8 cellular contexts compared by ENCODE assay signal in the genomic region with DNA sequence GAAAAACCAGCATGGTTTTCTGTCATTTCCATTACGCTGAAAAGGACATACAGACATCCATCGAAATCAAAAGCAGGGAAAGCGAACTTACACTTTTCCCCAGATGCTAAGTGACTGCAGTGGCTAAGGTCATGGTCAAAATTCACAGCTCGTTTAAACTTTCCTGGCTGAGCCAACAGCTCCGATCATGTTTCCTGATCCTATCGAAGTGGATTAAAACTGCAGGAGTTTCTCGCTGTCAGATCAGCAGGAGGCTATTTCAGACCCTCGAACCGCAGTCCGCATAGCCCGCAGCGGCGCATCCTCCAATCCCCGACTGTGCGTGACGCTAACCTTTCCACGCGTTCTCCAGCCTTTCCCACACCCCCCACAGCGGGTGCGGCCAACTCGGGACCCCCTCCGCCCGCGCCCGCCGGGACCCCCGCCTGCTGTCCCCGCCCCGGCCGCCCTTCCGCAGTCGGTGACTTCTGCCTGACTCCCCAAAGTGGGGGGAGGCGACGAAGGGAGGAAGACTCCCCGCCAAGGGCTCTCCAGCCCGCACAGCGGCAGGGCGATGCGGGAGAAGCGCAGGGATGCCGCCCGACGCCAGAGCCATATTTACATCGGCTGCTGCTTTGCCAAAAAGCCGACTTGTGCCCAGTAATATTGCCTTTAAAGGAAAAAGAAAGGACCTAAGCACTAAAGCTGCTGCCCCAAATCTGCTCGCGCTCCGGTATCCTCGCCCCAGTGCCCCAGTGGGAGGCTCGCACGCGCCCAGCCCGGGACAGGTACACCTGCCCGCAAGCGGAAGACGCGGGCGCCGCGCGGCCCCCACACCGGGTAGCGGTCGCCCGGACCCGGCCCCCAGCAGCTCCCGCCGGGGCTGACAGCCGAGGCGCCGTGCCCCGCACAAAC. TPM values are rescaled to one million over a fixed set of nuclear protein-coding genes. Genes with fewer than 3 reads are reported as not detected.
DNase-seq lines count a peak whose midpoint lies in the region; ATAC-seq and TF ChIP-seq lines count a peak whose summit lies in the region.

No MANE protein-coding gene starts in this region.

- H3K4me2 ChIP-seq in HCT116 (ENCODE audit: low read length) (peak overlapping the region; percentile 92), OCI-LY3 (ENCODE audit: low read length) (peak overlapping the region; percentile 99)

- RAD21 ChIA-PET in HCT116 (lab: Charles Lee; ENCODE audit: low non-redundant PET in 1 of 2, low total read pairs in 2 of 2, uncharacterized antibody in 2 of 2, unreplicated experiment in 2 of 2): interaction anchor here in 1 of 2 experiments (0.7 kb wide), 1 partner anchor 988 kb away, joined by 4 read pairs; no protein-coding TSS in a partner anchor

- H3K4me1 ChIP-seq in HCT116 (ENCODE audit: control insufficient read depth in 1 of 2, insufficient read depth in 2 of 2, low read length in 2 of 2) (peaks cover 8 to 27% of the 10 kb centered on the region in 2 experiments; a peak in 3 of 4 replicates), OCI-LY3 (ENCODE audit: low read length) (peaks cover 32% of the 10 kb centered on the region)

- H3K9ac ChIP-seq in HCT116 (ENCODE audit: low read length): peak overlapping the region; percentile 89
- peak overlapping the region; percentile 88 for H3K9ac ChIP-seq in OCI-LY3 (ENCODE audit: low read length)

- intact Hi-C loops in HCT116 (cut with micrococcal nuclease): no loop called here
- intact Hi-C loops in head of caudate nucleus (cut with DNase I): loop anchor here (5.0 kb wide), 2 partner anchors 96 to 269 kb away; no protein-coding TSS in a partner anchor
- intact Hi-C loops in posterior cingulate gyrus (cut with DNase I): loop anchor here (5.0 to 10.0 kb wide), 4 partner anchors 96 to 458 kb away; a partner anchor contains a TSS

- H2AFZ ChIP-seq in HCT116 (ENCODE audit: low read depth, low read length, poor library complexity, severe bottlenecking) (no peak overlapping the region), OCI-LY3 (ENCODE audit: low read depth, low read length) (no peak overlapping the region)

- POLR2A ChIA-PET in HCT116 (lab: Charles Lee): no interaction called here

- H3K27ac ChIP-seq in HCT116 (ENCODE audit: low read depth, low read length) (peak overlapping the region; percentile 61; the same call in 1 of the 2 replicates), OCI-LY3 (ENCODE audit: low read length) (peak overlapping the region; percentile 46)

- TF ChIP-seq CTCF in HCT116 (IDR thresholded peaks at IDR 0.05 in 2 of 3, conservative IDR thresholded peaks at IDR 0.05 in 1 of 3; ENCODE audit: borderline replicate concordance in 1 of 3, insufficient read depth in 1 of 3, low read depth in 2 of 3, low read length in 2 of 3): no peak
- TF ChIP-seq CTCF in OCI-LY3 (IDR thresholded peaks at IDR 0.05; ENCODE audit: low read depth, low read length): no peak

- H4K20me1 ChIP-seq in HCT116 (ENCODE audit: insufficient read depth): peaks cover 20% of the 10 kb centered on the region; the same call in 1 of the 2 replicates
- peaks cover 38% of the 10 kb centered on the region for H4K20me1 ChIP-seq in OCI-LY3 (ENCODE audit: insufficient read depth, low read length)

- peak; percentile 47 for DNase-seq in ELR (ENCODE audit: low read depth)
- no peak for DNase-seq in HCT116 (ENCODE audit: low read depth, low spot score)
- peak; percentile 52 for DNase-seq in activated naive CD4-positive, alpha-beta T cell treated with Interleukin-2 at 50 U/mL for 16 hours
- peak in 35 of 42 donors; percentile 28 to 70 (median 44) for DNase-seq in head of caudate nucleus
- peak in 9 of 10 donors; percentile 14 to 89 (median 30) for DNase-seq in posterior cingulate gyrus
- no peak for DNase-seq in NCI-H226

- CTCF ChIA-PET in HCT116 (lab: Charles Lee): no interaction called here

- H3K4me3 ChIP-seq in HCT116 (replicated peaks in 1 of 2; ENCODE audit: low read depth in 1 of 2, low read length in 2 of 2) (peak overlapping the region; percentile 90 to 92), OCI-LY3 (ENCODE audit: low read length) (peak overlapping the region; percentile 99)

- BruUV-seq in HCT116 (replicated peaks; lab: Mats Ljungman, UMichigan): no TSS peak

- no peak for TF ChIP-seq POLR2A in HCT116 (IDR thresholded peaks at IDR 0.05; ENCODE audit: borderline replicate concordance, extremely low read depth, insufficient read depth, insufficient read length)

- no peaks in the 10 kb centered on the region for H3K9me3 ChIP-seq in HCT116 (ENCODE audit: control insufficient read depth in 1 of 2, insufficient read depth in 1 of 2, low read depth in 1 of 2, low read length in 2 of 2)
- no peaks in the 10 kb centered on the region for H3K9me3 ChIP-seq in OCI-LY3 (ENCODE audit: insufficient read depth, low read length)

- no peaks in the 10 kb centered on the region for H3K9me2 ChIP-seq in HCT116 (ENCODE audit: insufficient read depth)

- ATAC-seq in HCT116 (peak; percentile 40), HG03571 (IDR thresholded peaks at IDR 0.05; ENCODE audit: unreplicated experiment) (no peak)

- TF ChIP-seq RAD21 in HCT116 (IDR thresholded peaks at IDR 0.05; ENCODE audit: low read depth): no peak

- no peaks in the 10 kb centered on the region for H3K36me3 ChIP-seq in HCT116 (ENCODE audit: control insufficient read depth in 1 of 2, insufficient read depth in 2 of 2, low read length in 2 of 2)
- H3K36me3 ChIP-seq in OCI-LY3 (replicated peaks; ENCODE audit: low read depth, low read length): peaks cover 3% of the 10 kb centered on the region

- no peaks in the 10 kb centered on the region for H3K27me3 ChIP-seq in HCT116 (ENCODE audit: insufficient read depth, low read length)
- peaks cover 22% of the 10 kb centered on the region for H3K27me3 ChIP-seq in OCI-LY3 (ENCODE audit: low read depth, low read length)

- H3K79me2 ChIP-seq in HCT116 (ENCODE audit: insufficient read depth, low read length): peaks cover 60% of the 10 kb centered on the region
- peaks cover 59% of the 10 kb centered on the region for H3K79me2 ChIP-seq in OCI-LY3 (ENCODE audit: low read length)

TF ChIP-seq in HCT116, 20 proteins besides CTCF, POLR2A, EP300 and RAD21:
- TF ChIP-seq EZH2phosphoT487 (IDR thresholded peaks at IDR 0.05; ENCODE audit: borderline replicate concordance) (no peak), ZNF274 (IDR thresholded peaks at IDR 0.05; ENCODE audit: low read depth, low read length) (no peak), FOSL1 (IDR thresholded peaks at IDR 0.05; ENCODE audit: low read depth) (no peak), CBX3 (IDR thresholded peaks at IDR 0.05; ENCODE audit: low read depth) (no peak), POLR2AphosphoS5 (IDR thresholded peaks at IDR 0.05; ENCODE audit: low read depth, low read length) (no peak), EZH2 (IDR thresholded peaks at IDR 0.05) (no peak), SRF (IDR thresholded peaks at IDR 0.05; ENCODE audit: low read depth) (no peak), TCF7L2 (IDR thresholded peaks at IDR 0.05; ENCODE audit: borderline replicate concordance, extremely low read depth, insufficient read depth, insufficient read length) (no peak), JUND (IDR thresholded peaks at IDR 0.05) (no peak), ELF1 (IDR thresholded peaks at IDR 0.05; ENCODE audit: borderline replicate concordance, low read depth) (no peak), EGR1 (IDR thresholded peaks at IDR 0.05; ENCODE audit: low read depth) (no peak), SIN3A (IDR thresholded peaks at IDR 0.05; ENCODE audit: low read depth) (no peak)
- TF ChIP-seq, protein P1, sequence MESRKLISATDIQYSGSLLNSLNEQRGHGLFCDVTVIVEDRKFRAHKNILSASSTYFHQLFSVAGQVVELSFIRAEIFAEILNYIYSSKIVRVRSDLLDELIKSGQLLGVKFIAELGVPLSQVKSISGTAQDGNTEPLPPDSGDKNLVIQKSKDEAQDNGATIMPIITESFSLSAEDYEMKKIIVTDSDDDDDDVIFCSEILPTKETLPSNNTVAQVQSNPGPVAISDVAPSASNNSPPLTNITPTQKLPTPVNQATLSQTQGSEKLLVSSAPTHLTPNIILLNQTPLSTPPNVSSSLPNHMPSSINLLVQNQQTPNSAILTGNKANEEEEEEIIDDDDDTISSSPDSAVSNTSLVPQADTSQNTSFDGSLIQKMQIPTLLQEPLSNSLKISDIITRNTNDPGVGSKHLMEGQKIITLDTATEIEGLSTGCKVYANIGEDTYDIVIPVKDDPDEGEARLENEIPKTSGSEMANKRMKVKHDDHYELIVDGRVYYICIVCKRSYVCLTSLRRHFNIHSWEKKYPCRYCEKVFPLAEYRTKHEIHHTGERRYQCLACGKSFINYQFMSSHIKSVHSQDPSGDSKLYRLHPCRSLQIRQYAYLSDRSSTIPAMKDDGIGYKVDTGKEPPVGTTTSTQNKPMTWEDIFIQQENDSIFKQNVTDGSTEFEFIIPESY (IDR thresholded peaks at IDR 0.05; ENCODE audit: extremely low read depth, insufficient replicate concordance, low read length): no peak
- TF ChIP-seq, protein P2, sequence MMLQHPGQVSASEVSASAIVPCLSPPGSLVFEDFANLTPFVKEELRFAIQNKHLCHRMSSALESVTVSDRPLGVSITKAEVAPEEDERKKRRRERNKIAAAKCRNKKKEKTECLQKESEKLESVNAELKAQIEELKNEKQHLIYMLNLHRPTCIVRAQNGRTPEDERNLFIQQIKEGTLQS (IDR thresholded peaks at IDR 0.05): no peak
- TF ChIP-seq, protein P3, sequence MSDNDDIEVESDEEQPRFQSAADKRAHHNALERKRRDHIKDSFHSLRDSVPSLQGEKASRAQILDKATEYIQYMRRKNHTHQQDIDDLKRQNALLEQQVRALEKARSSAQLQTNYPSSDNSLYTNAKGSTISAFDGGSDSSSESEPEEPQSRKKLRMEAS (IDR thresholded peaks at IDR 0.05): no peak

RNA-seq across cellular contexts. Expression of a gene that starts 1.2 kb away (rescaled TPM):
- total RNA-seq in HCT116 (2021; ENCODE audit: unreplicated experiment): 41.9 TPM
- polyA plus RNA-seq in HCT116 (2012): 19.1 and 20.2 TPM in 2 replicates

Comparison
In these comparisons a context has a peak if more than half of its experiments do, and no peak if none do; other contexts are left out.
1. DNase-seq: peak in ELR (single experiment), activated naive CD4-positive, alpha-beta T cell treated with Interleukin-2 at 50 U/mL for 16 hours (single experiment), head of caudate nucleus (35 of 42) and posterior cingulate gyrus (9 of 10); none in HCT116 (single experiment) and NCI-H226 (single experiment).